8 cellular contexts compared by ENCODE assay signal in genomic region chr7:94223375-94224084, GRCh38.
DNase-seq lines count a peak whose midpoint lies in the region; ATAC-seq, FAIRE-seq and TF ChIP-seq lines count a peak whose summit lies in the region.

No MANE protein-coding gene starts in this region.

- POLR2A ChIA-PET in SK-N-SH (lab: Yijun Ruan, JAX) = no interaction called here

- H3K9me3 ChIP-seq in SK-N-SH (no peaks in the 10 kb centered on the region; the same call in 1 of the 2 replicates), keratinocyte (ENCODE audit: control insufficient read depth, low read depth, low read length) (no peaks in the 10 kb centered on the region)

- H3K4me3 ChIP-seq in SK-N-SH (ENCODE audit: low read depth in 2 of 2, low read length in 1 of 2) (no peak overlapping the region), keratinocyte (ENCODE audit: control insufficient read depth in 2 of 3, extremely low read depth in 1 of 3, insufficient read depth in 2 of 3, low read depth in 1 of 3, low read length in 3 of 3) (no peak overlapping the region)

- peak; percentile 73 for FAIRE-seq in keratinocyte (lab: Jason Lieb, UNC)

- H3K27ac ChIP-seq in SK-N-SH (ENCODE audit: low read depth in 2 of 2, low read length in 1 of 2) (no peak overlapping the region), keratinocyte (ENCODE audit: control insufficient read depth, insufficient read depth, low read length) (no peak overlapping the region)

- intact Hi-C loops in sciatic nerve (cut with DNase I) = no loop called here

- TF ChIP-seq RAD21 in SK-N-SH (IDR thresholded peaks at IDR 0.05; ENCODE audit: low read length) = peak; percentile 64

- H3K9me2 ChIP-seq in SK-N-SH = no peaks in the 10 kb centered on the region

- no peaks in the 10 kb centered on the region for H3K36me3 ChIP-seq in SK-N-SH (replicated peaks in 1 of 2; ENCODE audit: control insufficient read depth in 1 of 2, insufficient read depth in 2 of 2, low read length in 1 of 2)
- H3K36me3 ChIP-seq in keratinocyte (ENCODE audit: control insufficient read depth in 2 of 2, extremely low read depth in 1 of 2, insufficient read depth in 2 of 2, low read length in 2 of 2) = no peaks in the 10 kb centered on the region

- no peaks in the 10 kb centered on the region for H4K20me1 ChIP-seq in SK-N-SH (ENCODE audit: insufficient read depth)
- H4K20me1 ChIP-seq in keratinocyte (ENCODE audit: control insufficient read depth, extremely low read depth, insufficient read depth, low read length) = no peaks in the 10 kb centered on the region

- DNase-seq in DMS53 (lab: John Stamatoyannopoulos, UW) (peak; percentile 75), HT1080 (ENCODE audit: low read depth) (peak; percentile 73), SK-N-SH (no peak), keratinocyte (ENCODE audit: low read depth, low spot score) (no peak), sciatic nerve (ENCODE audit: low spot score) (no peak)
- DNase-seq in activated CD4-positive, CD25-positive, alpha-beta regulatory T cell (lab: John Stamatoyannopoulos, UW) = no peak

- dilution Hi-C loops in keratinocyte (cut with MboI; ENCODE audit: extremely low pct_ligation_motif_present, low sequenced_read_pairs) = no loop called here

- H3K79me2 ChIP-seq in SK-N-SH (ENCODE audit: insufficient read depth) (no peaks in the 10 kb centered on the region), keratinocyte (ENCODE audit: control insufficient read depth, insufficient read depth, low read length) (no peaks in the 10 kb centered on the region)

- no peak for TF ChIP-seq EP300 in SK-N-SH (IDR thresholded peaks at IDR 0.05; ENCODE audit: borderline replicate concordance in 1 of 2, low read depth in 1 of 2, low read length in 1 of 2)

- peaks cover 12% of the 10 kb centered on the region for H3F3A ChIP-seq in SK-N-SH (replicated peaks; ENCODE audit: insufficient read depth)

- H3K9ac ChIP-seq in SK-N-SH (no peak overlapping the region), keratinocyte (ENCODE audit: control insufficient read depth, extremely low read depth, insufficient read depth, low read length) (no peak overlapping the region)

- H3K27me3 ChIP-seq in SK-N-SH (ENCODE audit: insufficient read depth) (no peaks in the 10 kb centered on the region), keratinocyte (ENCODE audit: control insufficient read depth, extremely low read depth, insufficient read depth, low read length) (no peaks in the 10 kb centered on the region)

- CTCF ChIA-PET in SK-N-SH (lab: Yijun Ruan, JAX) = interaction anchor here (1.0 to 1.7 kb wide), 4 partner anchors 9 to 602 kb away, joined by 3 to 6 read pairs (median 4); no protein-coding TSS in a partner anchor

- H3K4me1 ChIP-seq in SK-N-SH (ENCODE audit: control insufficient read depth in 1 of 2, insufficient read depth in 2 of 2, low read depth in 1 of 2, low read length in 1 of 2) (peaks cover 0 to 10% of the 10 kb centered on the region in 2 experiments; a peak in 2 of 4 replicates), keratinocyte (ENCODE audit: control insufficient read depth, extremely low read depth, insufficient read depth, low read length) (peaks cover 4% of the 10 kb centered on the region)

- WGBS in SK-N-SH (ENCODE audit: low lambda C conversion rate) = 41% methylated on average over 6 of the region's 6 CpGs

- TF ChIP-seq CTCF in SK-N-SH (IDR thresholded peaks at IDR 0.05) (peak; percentile 85), keratinocyte (optimal IDR thresholded peaks at IDR 0.05 in 1 of 3, IDR thresholded peaks at IDR 0.05 in 1 of 3, conservative IDR thresholded peaks at IDR 0.05 in 1 of 3; ENCODE audit: extremely low read depth in 1 of 3, insufficient read depth in 2 of 3, low read length in 3 of 3) (peak in 1 of 3 experiments; percentile 32)

- no peak for ATAC-seq in HG03378 (IDR thresholded peaks at IDR 0.05; ENCODE audit: unreplicated experiment)
- no peak for ATAC-seq in HG03342 (IDR thresholded peaks at IDR 0.05; ENCODE audit: unreplicated experiment)
- ATAC-seq in sciatic nerve = no peak

- peak overlapping the region; percentile 7; the same call in 1 of the 2 replicates for H3K4me2 ChIP-seq in SK-N-SH
- H3K4me2 ChIP-seq in keratinocyte (ENCODE audit: control insufficient read depth, extremely low read depth, insufficient read depth, low read depth, low read length) = peak overlapping the region; percentile 14

- H2AFZ ChIP-seq in SK-N-SH (ENCODE audit: low read depth) = peak overlapping the region; percentile 11
- peak overlapping the region; percentile 24 for H2AFZ ChIP-seq in keratinocyte (ENCODE audit: control insufficient read depth, low read length)

- no peaks in the 10 kb centered on the region for H3K9me1 ChIP-seq in keratinocyte (ENCODE audit: control insufficient read depth, extremely low read depth, insufficient read depth, low read length)

TF ChIP-seq in SK-N-SH, 30 proteins besides CTCF, POLR2A, EP300 and RAD21:
- no peak for TF ChIP-seq TEAD4 (IDR thresholded peaks at IDR 0.05; ENCODE audit: borderline replicate concordance, insufficient read depth)
- no peak for TF ChIP-seq CHD2 (IDR thresholded peaks at IDR 0.05; ENCODE audit: low read length, partially characterized antibody)
- no peak for TF ChIP-seq IRF3 (IDR thresholded peaks at IDR 0.05; ENCODE audit: low read depth, low read length)
- TF ChIP-seq, protein P1, sequence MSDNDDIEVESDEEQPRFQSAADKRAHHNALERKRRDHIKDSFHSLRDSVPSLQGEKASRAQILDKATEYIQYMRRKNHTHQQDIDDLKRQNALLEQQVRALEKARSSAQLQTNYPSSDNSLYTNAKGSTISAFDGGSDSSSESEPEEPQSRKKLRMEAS (IDR thresholded peaks at IDR 0.05; ENCODE audit: low read depth) = no peak
- TF ChIP-seq, protein P2, sequence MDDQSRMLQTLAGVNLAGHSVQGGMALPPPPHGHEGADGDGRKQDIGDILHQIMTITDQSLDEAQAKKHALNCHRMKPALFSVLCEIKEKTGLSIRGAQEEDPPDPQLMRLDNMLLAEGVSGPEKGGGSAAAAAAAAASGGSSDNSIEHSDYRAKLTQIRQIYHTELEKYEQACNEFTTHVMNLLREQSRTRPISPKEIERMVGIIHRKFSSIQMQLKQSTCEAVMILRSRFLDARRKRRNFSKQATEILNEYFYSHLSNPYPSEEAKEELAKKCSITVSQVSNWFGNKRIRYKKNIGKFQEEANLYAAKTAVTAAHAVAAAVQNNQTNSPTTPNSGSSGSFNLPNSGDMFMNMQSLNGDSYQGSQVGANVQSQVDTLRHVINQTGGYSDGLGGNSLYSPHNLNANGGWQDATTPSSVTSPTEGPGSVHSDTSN (IDR thresholded peaks at IDR 0.05) = peak; percentile 33; the same call in 1 of the 2 replicates
- no peak for TF ChIP-seq SIN3A (IDR thresholded peaks at IDR 0.05; ENCODE audit: borderline replicate concordance, low read depth, low read length)
- TF ChIP-seq RCOR1 (IDR thresholded peaks at IDR 0.05; ENCODE audit: low read length) = no peak
- TF ChIP-seq, protein P3, sequence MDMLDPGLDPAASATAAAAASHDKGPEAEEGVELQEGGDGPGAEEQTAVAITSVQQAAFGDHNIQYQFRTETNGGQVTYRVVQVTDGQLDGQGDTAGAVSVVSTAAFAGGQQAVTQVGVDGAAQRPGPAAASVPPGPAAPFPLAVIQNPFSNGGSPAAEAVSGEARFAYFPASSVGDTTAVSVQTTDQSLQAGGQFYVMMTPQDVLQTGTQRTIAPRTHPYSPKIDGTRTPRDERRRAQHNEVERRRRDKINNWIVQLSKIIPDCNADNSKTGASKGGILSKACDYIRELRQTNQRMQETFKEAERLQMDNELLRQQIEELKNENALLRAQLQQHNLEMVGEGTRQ (IDR thresholded peaks at IDR 0.05; ENCODE audit: borderline replicate concordance, low read depth, low read length) = no peak
- TF ChIP-seq USF1 (IDR thresholded peaks at IDR 0.05; ENCODE audit: borderline replicate concordance, low read depth) = no peak
- no peak for TF ChIP-seq GABPA (IDR thresholded peaks at IDR 0.05; ENCODE audit: low read depth)
- TF ChIP-seq FOXM1 (IDR thresholded peaks at IDR 0.05; ENCODE audit: low read depth) = no peak
- peak; percentile 78 for TF ChIP-seq SMC3 (IDR thresholded peaks at IDR 0.05; ENCODE audit: low read depth, low read length)
TF ChIP-seq in SK-N-SH: peak in this region for 2.

Comparison
In these comparisons a context has a peak if more than half of its experiments do, and no peak if none do; other contexts are left out.
1. DNase-seq: peak in DMS53 (single experiment) and HT1080 (single experiment); none in SK-N-SH (single experiment), keratinocyte (single experiment), activated CD4-positive, CD25-positive, alpha-beta regulatory T cell (0 of 4) and sciatic nerve (single experiment).